Comparison of ENCODE assay signal across 22 cellular contexts in the genomic region with DNA sequence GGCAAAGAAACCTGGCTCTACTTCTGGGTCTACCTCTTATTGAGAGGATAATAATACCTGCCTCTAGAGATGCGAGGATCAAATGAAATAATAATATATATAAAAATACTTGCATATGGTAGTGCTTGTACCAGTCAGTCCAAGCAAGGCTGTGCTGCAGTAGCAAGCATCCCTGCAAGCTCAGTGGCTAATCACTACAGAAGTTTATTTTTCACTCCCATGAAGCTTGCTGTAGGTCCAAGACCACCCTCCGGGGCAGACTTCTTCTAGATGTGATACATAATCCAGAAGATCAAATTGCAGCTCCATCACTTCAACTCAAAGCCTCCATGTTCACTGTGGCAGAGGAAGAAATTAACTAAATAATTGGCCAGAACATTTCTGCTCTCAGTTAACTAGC. TPM values are rescaled to one million over a fixed set of nuclear protein-coding genes. Genes with fewer than 3 reads are reported as not detected.
A peak's percentile ranks its signal among the peaks of the same experiment; 100 is the strongest.
DNase-seq lines count a peak whose midpoint lies in the region; ATAC-seq, FAIRE-seq and TF ChIP-seq lines count a peak whose summit lies in the region.
"Had no signal": no experiment of that assay in that cellular context is flagged by ENCODE, and none has a peak within 500 bp of the region (broad histone marks: within the 10 kb centered on the region; RNA-seq: fewer than 3 reads in every experiment).

No MANE protein-coding gene starts in this region.

- H3K4me3 ChIP-seq in right atrium auricular region (no peak overlapping the region), esophagus muscularis mucosa (peak overlapping the region in 1 of 4 donors; percentile 24), thoracic aorta (peak overlapping the region; percentile 62)
- H3K4me3 ChIP-seq: BLaER1 had no signal

- H3K9me3 ChIP-seq in right atrium auricular region = no peaks in the 10 kb centered on the region
- H3K9me3 ChIP-seq in esophagus muscularis mucosa = no peaks in the 10 kb centered on the region
- no peaks in the 10 kb centered on the region for H3K9me3 ChIP-seq in thoracic aorta
- H3K9me3 ChIP-seq: BLaER1 had no signal

- no peak for TF ChIP-seq EP300 in esophagus muscularis mucosa (IDR thresholded peaks at IDR 0.05)

- H3K27ac ChIP-seq in right atrium auricular region = no peak overlapping the region
- peak overlapping the region; percentile 74 to 77 (median 75) for H3K27ac ChIP-seq in esophagus muscularis mucosa (replicated peaks in 1 of 4)
- peak overlapping the region; percentile 92 to 94 for H3K27ac ChIP-seq in thoracic aorta
- H3K27ac ChIP-seq: BLaER1, HL-60 had no signal

- no peaks in the 10 kb centered on the region for H3K27me3 ChIP-seq in right atrium auricular region
- no peaks in the 10 kb centered on the region for H3K27me3 ChIP-seq in esophagus muscularis mucosa
- H3K27me3 ChIP-seq in thoracic aorta (replicated peaks; ENCODE audit: insufficient read depth) = no peaks in the 10 kb centered on the region
- H3K27me3 ChIP-seq: BLaER1 had no signal

- no peak for FAIRE-seq in GM12891 (lab: Jason Lieb, UNC)
- FAIRE-seq: GM18507 had no signal

- no peaks in the 10 kb centered on the region for H3K4me1 ChIP-seq in right atrium auricular region
- H3K4me1 ChIP-seq in esophagus muscularis mucosa = peaks cover 0 to 32% (median 29%) of the 10 kb centered on the region in 4 donors
- peaks cover 24 to 53% of the 10 kb centered on the region in 2 donors for H3K4me1 ChIP-seq in thoracic aorta (ENCODE audit: control insufficient read depth in 1 of 2, low read depth in 2 of 2)

- peak; percentile 32 for DNase-seq in right atrium auricular region (ENCODE audit: low spot score)
- no peak for DNase-seq in Right ventricle myocardium inferior (ENCODE audit: missing footprints)
- DNase-seq in esophagus muscularis mucosa (ENCODE audit: extremely low spot score) = no peak
- DNase-seq in thoracic aorta (ENCODE audit: low spot score) = no peak
- no peak for DNase-seq in NCI-H187 (lab: John Stamatoyannopoulos, UW)
- no peak for DNase-seq in GM12891 (ENCODE audit: insufficient read length, low spot score)
- DNase-seq: CD4-positive, CD25-positive, alpha-beta regulatory T cell; H7; NCI-H1048; NCI-H1417 treated with DMSO at 0.1 percent for 48 hours; NCI-H1694 treated with DMSO at 0.1 percent for 48 hours; NCI-H2081 treated with DMSO at 0.1 percent for 48 hours; NCI-H2171; NCI-H226; NCI-H510A; NCI-H69; RPMI8226; SHP77 had no signal

- no peak for TF ChIP-seq POLR2A in esophagus muscularis mucosa (IDR thresholded peaks at IDR 0.05; ENCODE audit: low read depth)
- no peak for TF ChIP-seq POLR2A in GM12891 (IDR thresholded peaks at IDR 0.05; ENCODE audit: low read depth, low read length)

- TF ChIP-seq CTCF in right atrium auricular region (IDR thresholded peaks at IDR 0.05) (no peak), esophagus muscularis mucosa (IDR thresholded peaks at IDR 0.05) (no peak), thoracic aorta (IDR thresholded peaks at IDR 0.05) (no peak)

- H3K36me3 ChIP-seq in right atrium auricular region = no peaks in the 10 kb centered on the region
- H3K36me3 ChIP-seq in esophagus muscularis mucosa = no peaks in the 10 kb centered on the region
- H3K36me3 ChIP-seq in thoracic aorta = no peaks in the 10 kb centered on the region
- H3K36me3 ChIP-seq: BLaER1 had no signal

- intact Hi-C loops in Right ventricle myocardium inferior (cut with DNase I) = no loop called here
- intact Hi-C loops in esophagus muscularis mucosa (cut with DNase I) = no loop called here

- no peak for ATAC-seq in Right ventricle myocardium inferior
- ATAC-seq in thoracic aorta (ENCODE audit: insufficient number of reproducible peaks, low FRiP score, low read depth) = no peak
- ATAC-seq in GM21529 (IDR thresholded peaks at IDR 0.05; ENCODE audit: unreplicated experiment) = no peak

- 44% methylated on average over 2 of the region's 2 CpGs for WGBS in esophagus muscularis mucosa

TF ChIP-seq in GM12891, 5 proteins besides CTCF, POLR2A, EP300 and RAD21:
- TF ChIP-seq POU2F2 (IDR thresholded peaks at IDR 0.05; ENCODE audit: low read depth, low read length) (no peak), PAX5 (IDR thresholded peaks at IDR 0.05; ENCODE audit: insufficient read depth, low read length, severe bottlenecking) (no peak), SPI1 (IDR thresholded peaks at IDR 0.05; ENCODE audit: low read depth, low read length) (no peak), POLR2AphosphoS5 (IDR thresholded peaks at IDR 0.05; ENCODE audit: low read depth, low read length) (no peak), TAF1 (IDR thresholded peaks at IDR 0.05; ENCODE audit: low read depth, low read length) (no peak)

RNA-seq across cellular contexts. Expression of gene NKD1, which starts 48.9 kb away (rescaled TPM):
- total RNA-seq in right atrium auricular region (1 to 10 TPM; 1.1 to 3.0 TPM), Right ventricle myocardium inferior (0.43 TPM), esophagus muscularis mucosa (10 to 100 TPM; 37.1 to 87.8 (median 54.1) TPM), thoracic aorta (10 to 100 TPM; 30.2 to 41.7 TPM)
- 0.04 TPM for polyA plus RNA-seq in GM12891 (2012; ENCODE audit: low read depth, missing spikeins)

Comparison
In these comparisons a context has a peak if more than half of its experiments do, and no peak if none do; other contexts are left out.
1. H3K27ac ChIP-seq: peak in esophagus muscularis mucosa (4 of 4) and thoracic aorta (2 of 2); none in right atrium auricular region (0 of 2).
2. RNA of gene NKD1, which starts 48.9 kb away (total RNA-seq): 37.1 to 87.8 TPM in esophagus muscularis mucosa and 30.2 to 41.7 TPM in thoracic aorta; 1.1 to 3.0 TPM in right atrium auricular region and 0.43 TPM in Right ventricle myocardium inferior (single experiment); every median in the first group is over 4 times any median in the second.